16 cellular contexts compared by ENCODE assay signal in the genomic region with DNA sequence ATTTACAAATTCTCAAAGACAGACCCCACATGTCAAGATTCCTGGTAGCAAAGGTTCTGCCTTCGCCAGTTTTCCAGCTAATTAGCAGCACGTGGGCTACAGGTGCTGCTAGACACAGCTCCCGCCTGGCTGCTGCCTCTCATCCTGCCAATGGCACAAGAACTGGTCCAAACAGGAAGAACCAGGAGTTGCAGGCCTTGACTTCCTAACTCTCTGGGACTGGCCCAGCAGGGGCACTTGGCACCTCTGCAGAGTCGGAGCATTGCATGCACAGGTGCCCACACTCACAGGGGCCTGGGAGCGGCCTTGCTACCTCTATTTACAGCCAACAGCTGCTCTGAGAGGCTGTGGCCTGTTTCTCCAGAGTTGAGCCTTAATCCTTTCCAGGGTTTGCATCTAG. TPM values are rescaled to one million over a fixed set of nuclear protein-coding genes. Genes with fewer than 3 reads are reported as not detected.
DNase-seq lines count a peak whose midpoint lies in the region; ATAC-seq and TF ChIP-seq lines count a peak whose summit lies in the region.
"Had no signal": no experiment of that assay in that cellular context is flagged by ENCODE, and none has a peak within 500 bp of the region (broad histone marks: within the 10 kb centered on the region; RNA-seq: fewer than 3 reads in every experiment).

No MANE protein-coding gene starts in this region.

- H3K56ac ChIP-seq in H9 (ENCODE audit: insufficient read length, low read depth, low read length), result no peak overlapping the region

- H3K9me3 Mint-ChIP-seq in H9, result peaks cover 2 to 3% of the 10 kb centered on the region in 2 experiments; a peak in 2 of 5 replicates
- H3K9me3 Mint-ChIP-seq in activated CD4-positive, alpha-beta T cell treated with anti-CD3 and anti-CD28 coated beads, Interleukin-2, amount 10 ng/mL, durations not matched to agents 7 days and 5 days, result no peaks in the 10 kb centered on the region
- H3K9me3 Mint-ChIP-seq: IgD-negative memory B cell, memory B cell had no signal

- CTCF ChIA-PET in activated CD4-positive, alpha-beta T cell treated with anti-CD3 and anti-CD28 coated beads, Interleukin-2, amount 10 ng/mL, durations not matched to agents 7 days and 5 days (lab: Charles Lee), result interaction anchor here (0.7 kb wide), 2 partner anchors 10 to 52 kb away, joined by 3 to 5 read pairs; no protein-coding TSS in a partner anchor

- H2BK20ac ChIP-seq in H9 (ENCODE audit: low read depth, low read length, poor library complexity, severe bottlenecking), result no peak overlapping the region

- H2AK5ac ChIP-seq in H9 (ENCODE audit: insufficient read length, low read length), result no peak overlapping the region

- no peak overlapping the region for H3K14ac ChIP-seq in H9 (ENCODE audit: insufficient read depth, low read length)

- POLR2A ChIA-PET in activated CD4-positive, alpha-beta T cell treated with anti-CD3 and anti-CD28 coated beads, Interleukin-2, amount 10 ng/mL, durations not matched to agents 7 days and 5 days (lab: Charles Lee), result no interaction called here

- TF ChIP-seq CTCF in H9 (conservative IDR thresholded peaks at IDR 0.05), result no peak

- H3K36me3 Mint-ChIP-seq in H9 (ENCODE audit: insufficient read depth in 1 of 3, low read depth in 3 of 3), result peaks cover 6 to 17% (median 11%) of the 10 kb centered on the region in 3 experiments; a peak in 5 of 7 replicates
- H3K36me3 Mint-ChIP-seq in activated CD4-positive, alpha-beta T cell treated with anti-CD3 and anti-CD28 coated beads, Interleukin-2, amount 10 ng/mL, durations not matched to agents 7 days and 5 days (ENCODE audit: low read depth), result no peaks in the 10 kb centered on the region
- H3K36me3 Mint-ChIP-seq: IgD-negative memory B cell, memory B cell had no signal

- no peak overlapping the region for H3K4me3 Mint-ChIP-seq in H9
- no peak overlapping the region for H3K4me3 Mint-ChIP-seq in activated CD4-positive, alpha-beta T cell treated with anti-CD3 and anti-CD28 coated beads, Interleukin-2, amount 10 ng/mL, durations not matched to agents 7 days and 5 days
- H3K4me3 Mint-ChIP-seq: IgD-negative memory B cell, memory B cell had no signal

- H3K27me3 Mint-ChIP-seq in H9 (ENCODE audit: low read depth), result peaks cover 11% of the 10 kb centered on the region
- no peaks in the 10 kb centered on the region for H3K27me3 Mint-ChIP-seq in activated CD4-positive, alpha-beta T cell treated with anti-CD3 and anti-CD28 coated beads, Interleukin-2, amount 10 ng/mL, durations not matched to agents 7 days and 5 days
- H3K27me3 Mint-ChIP-seq: memory B cell had no signal

- H3K36me3 ChIP-seq in SK-N-MC (ENCODE audit: insufficient read depth, low read length) (no peaks in the 10 kb centered on the region), subcutaneous abdominal adipose tissue (ENCODE audit: control insufficient read depth in 5 of 5, insufficient read depth in 5 of 5, low read length in 5 of 5) (peaks cover 0 to 35% (median 25%) of the 10 kb centered on the region in 5 donors)
- H3K36me3 ChIP-seq: BLaER1 had no signal

- H3K4me1 ChIP-seq in H9 (ENCODE audit: insufficient read depth, low read length), result peaks cover 4% of the 10 kb centered on the region; the same call in 1 of the 2 replicates
- peaks cover 22 to 65% (median 58%) of the 10 kb centered on the region in 5 donors for H3K4me1 ChIP-seq in subcutaneous abdominal adipose tissue (ENCODE audit: control insufficient read depth in 5 of 5, insufficient read depth in 5 of 5, low read length in 5 of 5)

- H3K4me3 ChIP-seq in SK-N-MC (no peak overlapping the region), subcutaneous abdominal adipose tissue (ENCODE audit: low read depth in 1 of 5, low read length in 5 of 5) (peak overlapping the region in 1 of 5 donors; percentile 6)
- H3K4me3 ChIP-seq: BLaER1, skin epidermis had no signal

- no peaks in the 10 kb centered on the region for H3K9me3 ChIP-seq in H9 (ENCODE audit: control insufficient read depth, low read depth, low read length)
- H3K9me3 ChIP-seq in SK-N-MC (ENCODE audit: low read depth, low read length), result no peaks in the 10 kb centered on the region
- no peaks in the 10 kb centered on the region for H3K9me3 ChIP-seq in subcutaneous abdominal adipose tissue (ENCODE audit: control insufficient read depth in 5 of 5, low read length in 5 of 5)
- H3K9me3 ChIP-seq: BLaER1 had no signal

- H4K5ac ChIP-seq in H9 (ENCODE audit: insufficient read length, low read depth, low read length), result no peak overlapping the region

- H3K23me2 ChIP-seq in H9 (ENCODE audit: insufficient read length, low read depth, low read length, poor library complexity, severe bottlenecking), result no peaks in the 10 kb centered on the region

- no peak overlapping the region for H3T11ph ChIP-seq in H9 (ENCODE audit: low read length)

- no peak overlapping the region for H3K4me2 ChIP-seq in H9 (ENCODE audit: insufficient read depth, insufficient read length, low read length)
- H3K4me2 ChIP-seq: BLaER1 had no signal

- H3K23ac ChIP-seq in H9 (ENCODE audit: insufficient read length, low read depth, low read length), result no peak overlapping the region

- H3K4ac ChIP-seq in H9 (ENCODE audit: low read depth, low read length), result no peak overlapping the region

- no peak overlapping the region for H4K8ac ChIP-seq in H9 (replicated peaks; ENCODE audit: insufficient read length, low read depth, low read length)

- H3K27ac Mint-ChIP-seq in H9, result no peak overlapping the region; a peak in 1 of 7 replicates
- no peak overlapping the region for H3K27ac Mint-ChIP-seq in activated CD4-positive, alpha-beta T cell treated with anti-CD3 and anti-CD28 coated beads, Interleukin-2, amount 10 ng/mL, durations not matched to agents 7 days and 5 days
- H3K27ac Mint-ChIP-seq: memory B cell had no signal

- no peak overlapping the region for H2AFZ ChIP-seq in H9 (ENCODE audit: low read length)

- H3K27me3 ChIP-seq in H9 (ENCODE audit: insufficient read depth, low read length) (no peaks in the 10 kb centered on the region), subcutaneous abdominal adipose tissue (ENCODE audit: control insufficient read depth in 5 of 5, insufficient read depth in 4 of 5, low read length in 5 of 5) (no peaks in the 10 kb centered on the region)
- H3K27me3 ChIP-seq: BLaER1, foreskin keratinocyte had no signal

- ATAC-seq in left lobe of liver, result peak; percentile 4
- ATAC-seq: foreskin keratinocyte had no signal

- WGBS in H9 (ENCODE audit: extremely low coverage, insufficient read length, low lambda C conversion rate), result no CpG with 5 or more reads among the region's 5 CpGs

- H4K20me1 ChIP-seq in H9 (ENCODE audit: control insufficient read depth, insufficient read depth, insufficient read length), result no peaks in the 10 kb centered on the region
- H4K20me1 ChIP-seq: BLaER1 had no signal

- H3K79me1 ChIP-seq in H9 (ENCODE audit: insufficient read depth, low read depth, low read length, poor library complexity, severe bottlenecking), result no peaks in the 10 kb centered on the region

- DNase-seq in H9, result peak; percentile 27
- DNase-seq in SK-N-MC (ENCODE audit: low read depth, low spot score), result no peak
- no peak for DNase-seq in left lobe of liver (ENCODE audit: low spot score)
- DNase-seq in SIG-M5 (lab: John Stamatoyannopoulos, UW), result no peak
- no peak for DNase-seq in activated CD4-positive, alpha-beta T cell treated with anti-CD3 and anti-CD28 coated beads, Interleukin-2, amount 10 ng/mL, durations not matched to agents 7 days and 5 days
- no peak for DNase-seq in stimulated activated CD4-positive, alpha-beta T cell treated with anti-CD3 and anti-CD28 coated beads, Interleukin-15, amount 100 ng/mL, for 24 hours
- DNase-seq: activated CD8-positive, alpha-beta memory T cell treated with anti-CD3 and anti-CD28 coated beads, Interleukin-2, amount 50 U/mL, for 48 hours; activated naive CD4-positive, alpha-beta T cell treated with anti-CD3 and anti-CD28 coated beads, Interleukin-2, amount 50 U/mL, for 16 hours; foreskin keratinocyte; NCI-H1092; NCI-H2171 treated with DMSO at 0.1 percent for 48 hours had no signal

- H3K9ac ChIP-seq in H9 (ENCODE audit: extremely low read depth, insufficient read length, low read length) (no peak overlapping the region), SK-N-MC (ENCODE audit: insufficient read length) (no peak overlapping the region), subcutaneous abdominal adipose tissue (ENCODE audit: low read length in 5 of 5) (peak overlapping the region in 2 of 5 donors; percentile 27 to 37)
- H3K9ac ChIP-seq: BLaER1 had no signal

- H2BK12ac ChIP-seq in H9 (ENCODE audit: insufficient read length, low read depth, low read length), result no peak overlapping the region

- H3K27ac ChIP-seq in H9 (ENCODE audit: insufficient read length, low read depth, low read length), result no peak overlapping the region
- H3K27ac ChIP-seq in SK-N-MC, result peak overlapping the region; percentile 91
- H3K27ac ChIP-seq in subcutaneous abdominal adipose tissue (ENCODE audit: low read depth, low read length), result peak overlapping the region; percentile 91
- H3K27ac ChIP-seq: BLaER1, foreskin keratinocyte had no signal

- no peak overlapping the region for H3K18ac ChIP-seq in H9 (ENCODE audit: insufficient read length, low read depth, low read length)

- no peak overlapping the region for H4K91ac ChIP-seq in H9 (ENCODE audit: insufficient read length, low read depth, low read length)

- H2BK15ac ChIP-seq in H9 (ENCODE audit: low read depth, low read length), result no peak overlapping the region

- H3K79me2 ChIP-seq in H9 (ENCODE audit: insufficient read depth, low read length), result no peaks in the 10 kb centered on the region

- H2BK5ac ChIP-seq in H9 (ENCODE audit: insufficient read length, low read length), result no peak overlapping the region

- no peak overlapping the region for H2BK120ac ChIP-seq in H9 (ENCODE audit: low read depth, low read length, poor library complexity, severe bottlenecking)

- H3K4me1 Mint-ChIP-seq in H9, result peaks cover 29 to 38% of the 10 kb centered on the region in 2 experiments
- H3K4me1 Mint-ChIP-seq in activated CD4-positive, alpha-beta T cell treated with anti-CD3 and anti-CD28 coated beads, Interleukin-2, amount 10 ng/mL, durations not matched to agents 7 days and 5 days, result peaks cover 14% of the 10 kb centered on the region

RNA-seq across cellular contexts. Expression of gene TK2, which starts 39.6 kb away (rescaled TPM):
- total RNA-seq in H9 (2021), result 5.2 and 6.3 TPM in 2 replicates
- 39.0 TPM for total RNA-seq in left lobe of liver
- 1 to 10 TPM; 7.4 to 9.3 TPM for total RNA-seq in activated CD4-positive, alpha-beta T cell treated with anti-CD3 and anti-CD28 coated beads, Interleukin-2, amount 10 ng/mL, durations not matched to agents 7 days and 5 days

RNA-seq across cellular contexts. Expression of gene CKLF, which starts 42.1 kb away (rescaled TPM):
- total RNA-seq in H9 (2021) (23.1 and 25.9 TPM in 2 replicates), left lobe of liver (10.5 TPM)
- total RNA-seq in activated CD4-positive, alpha-beta T cell treated with anti-CD3 and anti-CD28 coated beads, Interleukin-2, amount 10 ng/mL, durations not matched to agents 7 days and 5 days, result 100 to 1,000 TPM; 124 to 132 TPM

RNA-seq across cellular contexts. Expression of gene CMTM1, which starts 55.9 kb away (rescaled TPM):
- 2.1 and 2.6 TPM in 2 replicates for total RNA-seq in H9 (2021)
- total RNA-seq in left lobe of liver, result 0.98 TPM
- 10 to 100 TPM; 12.3 to 15.3 TPM for total RNA-seq in activated CD4-positive, alpha-beta T cell treated with anti-CD3 and anti-CD28 coated beads, Interleukin-2, amount 10 ng/mL, durations not matched to agents 7 days and 5 days
